ENCODE assay signal across 8 cellular contexts in the genomic region with DNA sequence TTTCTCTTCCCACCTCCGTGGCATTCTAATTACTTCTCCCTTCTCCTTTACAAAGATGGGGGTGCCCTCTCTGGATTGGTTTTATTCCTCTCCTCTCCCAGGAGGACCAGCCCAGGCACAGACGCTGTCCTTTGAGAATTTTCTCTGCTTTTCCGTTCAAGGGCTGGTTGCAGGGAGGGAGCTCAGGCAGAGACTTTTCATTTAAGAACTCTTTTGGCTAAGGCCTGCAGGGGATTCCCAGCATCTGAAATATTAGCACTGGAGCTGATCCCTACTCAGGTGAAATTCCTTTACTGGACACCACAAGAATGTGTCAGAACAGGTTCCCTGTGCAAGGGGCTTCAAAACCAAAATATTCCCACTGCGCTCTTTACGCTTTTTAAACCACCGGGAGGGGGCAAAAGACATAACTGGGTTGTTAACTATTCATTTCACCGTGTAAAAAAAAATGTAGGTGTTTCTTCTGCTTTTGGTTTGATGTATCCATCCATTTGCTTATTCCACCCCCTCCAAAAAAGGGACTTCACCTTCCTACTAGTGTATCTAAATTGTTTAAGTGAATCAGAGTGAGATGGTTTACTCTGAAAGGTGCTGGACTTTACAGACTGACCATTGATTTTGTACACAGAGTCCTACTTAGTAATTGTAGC. TPM values are rescaled to one million over a fixed set of nuclear protein-coding genes. Genes with fewer than 3 reads are reported as not detected.
DNase-seq lines count a peak whose midpoint lies in the region; ATAC-seq and TF ChIP-seq lines count a peak whose summit lies in the region.

No MANE protein-coding gene starts in this region.

- TF ChIP-seq CTCF in body of pancreas (IDR thresholded peaks at IDR 0.05) (peak in 2 of 7 experiments; percentile 11 to 39), smooth muscle cell (IDR thresholded peaks at IDR 0.05; ENCODE audit: borderline replicate concordance, insufficient read depth, poor library complexity, severe bottlenecking) (no peak)

- H3F3A ChIP-seq in smooth muscle cell (ENCODE audit: low read depth), result peaks cover 17% of the 10 kb centered on the region

- H3K4me2 ChIP-seq in smooth muscle cell, result peak overlapping the region; percentile 96

- H4K20me1 ChIP-seq in smooth muscle cell (ENCODE audit: low read depth), result peaks cover 55% of the 10 kb centered on the region

- WGBS in body of pancreas, 2 donors, result 0 to 1% methylated on average over 7 of the region's 7 CpGs
- 0% methylated on average over 7 of the region's 7 CpGs for WGBS in smooth muscle cell (ENCODE audit: low lambda C conversion rate)

- H3K36me3 ChIP-seq in body of pancreas (replicated peaks in 1 of 2; ENCODE audit: insufficient read depth in 1 of 2, low read depth in 2 of 2) (no peaks in the 10 kb centered on the region), smooth muscle cell (ENCODE audit: low read depth) (no peaks in the 10 kb centered on the region)

- H3K9me3 ChIP-seq in body of pancreas (no peaks in the 10 kb centered on the region), smooth muscle cell (replicated peaks; ENCODE audit: low read depth) (no peaks in the 10 kb centered on the region)

- H3K4me3 Mint-ChIP-seq in immature natural killer cell, result peak overlapping the region; percentile 94 to 97 (median 96)

- H3K9me3 Mint-ChIP-seq in immature natural killer cell, result no peaks in the 10 kb centered on the region

- H3K27me3 Mint-ChIP-seq in immature natural killer cell (ENCODE audit: low read depth in 3 of 3), result peaks cover 8 to 23% (median 19%) of the 10 kb centered on the region in 3 donors

- H3K9ac ChIP-seq in smooth muscle cell (ENCODE audit: low read depth), result peak overlapping the region; percentile 99

- intact Hi-C loops in body of pancreas (cut with DNase I), result no loop called here

- H3K4me3 ChIP-seq in body of pancreas (peak overlapping the region; percentile 95 to 99), smooth muscle cell (peak overlapping the region; percentile 98)

- H3K27ac ChIP-seq in body of pancreas (peak overlapping the region; percentile 91 to 100 (median 99)), smooth muscle cell (ENCODE audit: low read depth) (peak overlapping the region; percentile 98)

- peaks cover 38% of the 10 kb centered on the region for H3K4me1 ChIP-seq in body of pancreas
- H3K4me1 ChIP-seq in smooth muscle cell (ENCODE audit: low read depth), result peaks cover 38% of the 10 kb centered on the region

- peak; percentile 5 for ATAC-seq in body of pancreas
- no peak for ATAC-seq in HG03378 (IDR thresholded peaks at IDR 0.05; ENCODE audit: unreplicated experiment)
- ATAC-seq in HG03342 (IDR thresholded peaks at IDR 0.05; ENCODE audit: unreplicated experiment), result no peak

- H2AFZ ChIP-seq in smooth muscle cell (ENCODE audit: low read depth), result peak overlapping the region; percentile 34

- DNase-seq in NCI-H2107 (lab: John Stamatoyannopoulos, UW), result peak; percentile 5
- DNase-seq in NCI-H2107 treated with DMSO at 0.1 percent for 48 hours (lab: John Stamatoyannopoulos, UW; ENCODE audit: unreplicated experiment), result no peak
- peak; percentile 17 for DNase-seq in NCI-H2171 (lab: John Stamatoyannopoulos, UW)
- DNase-seq in body of pancreas, result peak; percentile 16 to 47 (median 23)
- DNase-seq in immature natural killer cell, result peak; percentile 9 to 12 (median 12)
- no peak for DNase-seq in smooth muscle cell (lab: John Stamatoyannopoulos, UW; ENCODE audit: unreplicated experiment)

- H3K36me3 Mint-ChIP-seq in immature natural killer cell, result no peaks in the 10 kb centered on the region

- H3K27me3 ChIP-seq in body of pancreas (no peaks in the 10 kb centered on the region), smooth muscle cell (ENCODE audit: low read depth) (no peaks in the 10 kb centered on the region)

- H3K4me1 Mint-ChIP-seq in immature natural killer cell, result peaks cover 47 to 65% of the 10 kb centered on the region in 2 donors

- peaks cover 65% of the 10 kb centered on the region for H3K79me2 ChIP-seq in smooth muscle cell (ENCODE audit: low read depth)

- peak in 2 of 3 donors; percentile 43 to 54 for TF ChIP-seq POLR2A in body of pancreas (IDR thresholded peaks at IDR 0.05)

- peak overlapping the region; percentile 91 to 97 (median 95) for H3K27ac Mint-ChIP-seq in immature natural killer cell

RNA-seq across cellular contexts. Expression of a gene that starts 1.4 kb away (rescaled TPM):
- total RNA-seq in body of pancreas (10 to 100 TPM; 38.1 to 38.9 TPM), smooth muscle cell (33.5 and 44.3 TPM in 2 replicates)
- polyA plus RNA-seq in immature natural killer cell (10 to 100 TPM in 1 of 3 donors, 1 to 10 TPM in 2; 5.4 to 17.5 (median 7.9) TPM), smooth muscle cell (4.2 and 10.0 TPM in 2 replicates)

Comparison
In these comparisons a context has a peak if more than half of its experiments do, and no peak if none do; other contexts are left out.
1. DNase-seq: peak in NCI-H2107 (single experiment), NCI-H2171 (single experiment), body of pancreas (4 of 4) and immature natural killer cell (3 of 3); none in NCI-H2107 treated with DMSO at 0.1 percent for 48 hours (single experiment) and smooth muscle cell (single experiment).